In genomic region chr3:78257956-78258530, GRCh38 we compare ENCODE assay signal across 19 cellular contexts.
"Had no signal": no experiment of that assay in that cellular context is flagged by ENCODE, and none has a peak within 500 bp of the region (broad histone marks: within the 10 kb centered on the region; RNA-seq: fewer than 3 reads in every experiment).

No MANE protein-coding gene starts in this region.

- H3K36me3 ChIP-seq: gastrocnemius medialis, heart left ventricle, pancreas, stomach had no signal

- DNase-seq: activated CD4-positive, alpha-beta T cell treated with anti-CD3 and anti-CD28 coated beads, Interleukin-2, amount 10 ng/mL, durations not matched to agents 24 days and 14 days; activated CD4-positive, CD25-positive, alpha-beta regulatory T cell; activated CD8-positive, alpha-beta memory T cell treated with anti-CD3 and anti-CD28 coated beads, Interleukin-2, amount 50 U/mL, for 48 hours; activated CD8-positive, alpha-beta T cell treated with anti-CD3 and anti-CD28 coated beads, Interleukin-2, amount 10 ng/mL, durations not matched to agents 7 days and 5 days; activated gamma-delta T cell; activated T-cell treated with anti-CD3 and anti-CD28 coated beads, Interleukin-2, amount 50 U/mL, for 72 hours; cerebellar nuclear complex; effector memory CD4-positive, alpha-beta T cell; gastrocnemius medialis; heart left ventricle; pancreas; stimulated activated CD4-positive, alpha-beta T cell treated with anti-CD3 and anti-CD28 coated beads, Interleukin-12 subunit alpha, Interleukin-12 subunit beta, amount 100 ng/mL, for 4 hours; stimulated activated CD4-positive, alpha-beta T cell treated with anti-CD3 and anti-CD28 coated beads, Interleukin-2, amount 100 ng/mL, for 24 hours; stomach; testis had no signal

- H3K4me1 ChIP-seq: gastrocnemius medialis, heart left ventricle, pancreas, stomach, testis had no signal

- H3K9me3 Mint-ChIP-seq: activated CD4-positive, alpha-beta T cell treated with anti-CD3 and anti-CD28 coated beads, Interleukin-2, amount 10 ng/mL, durations not matched to agents 24 days and 14 days; dendritic cell treated with granulocyte-macrophage colony-stimulating factor and Interleukin-4, amounts not matched to agents 40 ng/mL and 50 ng/mL, for 4 days; neural crest cell had no signal

- H3K36me3 Mint-ChIP-seq: activated naive CD4-positive, alpha-beta T cell treated with anti-CD3 and anti-CD28 coated beads, Interleukin-2, amount 50 U/mL, for 72 hours had no signal

- H3K4me3 ChIP-seq: gastrocnemius medialis, heart left ventricle, pancreas, stomach, testis had no signal

- H3K27me3 Mint-ChIP-seq: activated CD4-positive, alpha-beta T cell treated with anti-CD3 and anti-CD28 coated beads, Interleukin-2, amount 10 ng/mL, durations not matched to agents 24 days and 14 days; dendritic cell treated with granulocyte-macrophage colony-stimulating factor and Interleukin-4, amounts not matched to agents 40 ng/mL and 50 ng/mL, for 4 days had no signal

- H3K9me3 ChIP-seq: gastrocnemius medialis, pancreas, stomach, testis had no signal

- H3K4me1 Mint-ChIP-seq: activated CD4-positive, alpha-beta T cell treated with anti-CD3 and anti-CD28 coated beads, Interleukin-2, amount 10 ng/mL, durations not matched to agents 24 days and 14 days; neural crest cell had no signal

- H3K27me3 ChIP-seq: gastrocnemius medialis, heart left ventricle, pancreas, stomach, testis had no signal

- H3K4me3 Mint-ChIP-seq: activated CD4-positive, alpha-beta T cell treated with anti-CD3 and anti-CD28 coated beads, Interleukin-2, amount 10 ng/mL, durations not matched to agents 24 days and 14 days; activated CD8-positive, alpha-beta T cell treated with anti-CD3 and anti-CD28 coated beads, Interleukin-2, amount 10 ng/mL, durations not matched to agents 7 days and 5 days; activated T-cell treated with anti-CD3 and anti-CD28 coated beads, Interleukin-2, amount 50 U/mL, for 72 hours; dendritic cell treated with granulocyte-macrophage colony-stimulating factor and Interleukin-4, amounts not matched to agents 40 ng/mL and 50 ng/mL, for 4 days; neural crest cell; T-helper 2 cell treated with Interferon-gamma antibody and Interleukin-4, amounts not matched to agents 5 μg/mL and 100 μg/mL, for 36 hours had no signal

- FAIRE-seq: pancreas had no signal

- H3K27ac Mint-ChIP-seq: activated CD4-positive, alpha-beta T cell treated with anti-CD3 and anti-CD28 coated beads, Interleukin-2, amount 10 ng/mL, durations not matched to agents 24 days and 14 days; activated CD8-positive, alpha-beta T cell treated with anti-CD3 and anti-CD28 coated beads, Interleukin-2, amount 10 ng/mL, durations not matched to agents 7 days and 5 days; activated naive CD4-positive, alpha-beta T cell treated with anti-CD3 and anti-CD28 coated beads, Interleukin-2, amount 50 U/mL, for 72 hours; activated T-cell treated with anti-CD3 and anti-CD28 coated beads, Interleukin-2, amount 50 U/mL, for 72 hours; dendritic cell treated with granulocyte-macrophage colony-stimulating factor and Interleukin-4, amounts not matched to agents 40 ng/mL and 50 ng/mL, for 4 days; T-helper 2 cell treated with Interferon-gamma antibody and Interleukin-4, amounts not matched to agents 5 μg/mL and 100 μg/mL, for 36 hours had no signal

- H3K27ac ChIP-seq: gastrocnemius medialis, heart left ventricle, pancreas, stomach, testis had no signal
